In the genomic region with DNA sequence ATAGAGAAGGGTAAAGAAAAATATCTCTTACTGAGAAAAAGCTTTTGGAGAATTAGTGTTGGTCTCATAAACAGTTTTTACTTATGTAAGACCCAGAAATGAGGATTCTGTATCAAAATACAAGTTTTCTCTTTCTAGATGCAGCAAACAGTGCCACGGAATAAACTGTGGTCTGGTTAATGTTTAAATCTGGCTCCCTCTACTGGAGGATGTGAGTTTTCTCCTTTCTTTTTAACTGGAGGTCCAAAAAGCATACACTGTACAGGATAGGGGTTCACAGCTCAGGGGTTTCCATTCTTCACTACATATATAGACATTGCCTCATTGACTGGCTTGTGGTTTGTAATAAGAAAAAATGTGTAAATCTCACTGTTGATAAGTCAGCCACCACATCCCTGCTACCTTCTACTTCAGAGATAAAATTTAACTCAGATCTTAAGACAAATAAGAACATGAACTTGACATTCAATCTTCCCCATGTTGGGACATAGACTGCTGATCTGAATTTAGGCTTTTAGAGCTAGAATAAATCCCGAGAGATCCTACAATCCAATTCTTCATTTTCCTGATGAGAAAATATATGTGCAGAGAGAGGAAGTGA, we compare ENCODE assay signal across 9 cellular contexts.
DNase-seq lines count a peak whose midpoint lies in the region; ATAC-seq and TF ChIP-seq lines count a peak whose summit lies in the region.
"Had no signal": no experiment of that assay in that cellular context is flagged by ENCODE, and none has a peak within 500 bp of the region (broad histone marks: within the 10 kb centered on the region; RNA-seq: fewer than 3 reads in every experiment).

No MANE protein-coding gene starts in this region.

- POLR2A ChIA-PET in activated B cell treated with CpG ODN at 0.5 μM for 24 hours (lab: Charles Lee) = no interaction called here

- no peak overlapping the region for H3K4me3 ChIP-seq in cardiac muscle cell
- H3K4me3 ChIP-seq in retinal pigment epithelial cell (ENCODE audit: low read length) = no peak overlapping the region

- H3K36me3 Mint-ChIP-seq in CD14-positive monocyte (no peaks in the 10 kb centered on the region), activated B cell treated with CpG ODN at 0.5 μM for 24 hours (ENCODE audit: low read depth) (no peaks in the 10 kb centered on the region)
- H3K36me3 Mint-ChIP-seq: IgD-negative memory B cell had no signal

- H3K4me3 Mint-ChIP-seq in CD14-positive monocyte (peak overlapping the region in 1 of 2 donors; percentile 54), activated B cell treated with CpG ODN at 0.5 μM for 24 hours (no peak overlapping the region)
- H3K4me3 Mint-ChIP-seq: IgD-negative memory B cell had no signal

- DNase-seq in CD14-positive monocyte (ENCODE audit: low spot score) = no peak
- DNase-seq in NCI-H2081 (lab: John Stamatoyannopoulos, UW) = peak; percentile 61 to 69
- no peak for DNase-seq in activated B cell treated with CpG ODN at 0.5 μM for 24 hours
- DNase-seq in cardiac muscle cell (ENCODE audit: low read depth in 1 of 2, low spot score in 1 of 2) = peak; percentile 71 to 74
- no peak for DNase-seq in retinal pigment epithelial cell (ENCODE audit: low read depth)

- TF ChIP-seq CTCF in CD14-positive monocyte (IDR thresholded peaks at IDR 0.05) = peak; percentile 85
- no peak for TF ChIP-seq CTCF in activated B cell treated with CpG ODN at 0.5 μM for 24 hours (IDR thresholded peaks at IDR 0.05)
- peak; percentile 69 for TF ChIP-seq CTCF in cardiac muscle cell (IDR thresholded peaks at IDR 0.05; ENCODE audit: low read depth, low read length)
- peak; percentile 70 for TF ChIP-seq CTCF in retinal pigment epithelial cell (conservative IDR thresholded peaks at IDR 0.05; ENCODE audit: low read depth, low read length)

- H3K4me1 ChIP-seq in cardiac muscle cell (ENCODE audit: low read depth) = no peaks in the 10 kb centered on the region

- intact Hi-C loops in CD14-positive monocyte (cut with micrococcal nuclease) = no loop called here
- intact Hi-C loops in activated B cell treated with CpG ODN at 0.5 μM for 24 hours (cut with micrococcal nuclease) = loop anchor here (1.0 to 2.0 kb wide), 3 partner anchors 246 to 865 kb away; no protein-coding TSS in a partner anchor

- no peaks in the 10 kb centered on the region for H3K27me3 ChIP-seq in cardiac muscle cell

- no peaks in the 10 kb centered on the region for H3K36me3 ChIP-seq in cardiac muscle cell

- H3K27ac ChIP-seq in cardiac muscle cell = no peak overlapping the region

- H3K9me3 ChIP-seq in cardiac muscle cell (ENCODE audit: low read depth) = no peaks in the 10 kb centered on the region

- peaks cover 11% of the 10 kb centered on the region for H3K4me1 Mint-ChIP-seq in CD14-positive monocyte
- H3K4me1 Mint-ChIP-seq in activated B cell treated with CpG ODN at 0.5 μM for 24 hours = no peaks in the 10 kb centered on the region
- H3K4me1 Mint-ChIP-seq: IgD-negative memory B cell had no signal

- H3K27ac Mint-ChIP-seq in CD14-positive monocyte = no peak overlapping the region
- H3K27ac Mint-ChIP-seq in activated B cell treated with CpG ODN at 0.5 μM for 24 hours = no peak overlapping the region
- H3K27ac Mint-ChIP-seq: IgD-negative memory B cell had no signal

- ATAC-seq in GM18520 (IDR thresholded peaks at IDR 0.05; ENCODE audit: unreplicated experiment) = peak; percentile 85
- peak; percentile 86 for ATAC-seq in HG02970 (IDR thresholded peaks at IDR 0.05; ENCODE audit: low FRiP score, unreplicated experiment)
- peak; percentile 50 for ATAC-seq in activated B cell treated with CpG ODN at 0.5 μM for 24 hours (ENCODE audit: low read depth)
- no peak for ATAC-seq in GM21737 (IDR thresholded peaks at IDR 0.05; ENCODE audit: unreplicated experiment)

- H3K9me3 Mint-ChIP-seq in CD14-positive monocyte (peaks cover 0 to 3% (median 0%) of the 10 kb centered on the region in 7 donors), activated B cell treated with CpG ODN at 0.5 μM for 24 hours (no peaks in the 10 kb centered on the region)
- H3K9me3 Mint-ChIP-seq: IgD-negative memory B cell had no signal

- H3K27me3 Mint-ChIP-seq in CD14-positive monocyte (ENCODE audit: low read depth in 3 of 3) = peaks cover 6 to 19% (median 13%) of the 10 kb centered on the region in 3 donors
- no peaks in the 10 kb centered on the region for H3K27me3 Mint-ChIP-seq in activated B cell treated with CpG ODN at 0.5 μM for 24 hours
- H3K27me3 Mint-ChIP-seq: IgD-negative memory B cell had no signal

- CTCF ChIA-PET in activated B cell treated with CpG ODN at 0.5 μM for 24 hours (lab: Charles Lee) = interaction anchor here (0.8 to 4.6 kb wide), 7 partner anchors 12 to 498 kb away, joined by 3 to 32 read pairs (median 4); no protein-coding TSS in a partner anchor

Comparison
In these comparisons a context has a peak if more than half of its experiments do, and no peak if none do; other contexts are left out.
1. DNase-seq: peak in NCI-H2081 (2 of 2) and cardiac muscle cell (2 of 2); none in CD14-positive monocyte (single experiment), activated B cell treated with CpG ODN at 0.5 μM for 24 hours (single experiment) and retinal pigment epithelial cell (single experiment).